38 cellular contexts compared by ENCODE assay signal in the genomic region with DNA sequence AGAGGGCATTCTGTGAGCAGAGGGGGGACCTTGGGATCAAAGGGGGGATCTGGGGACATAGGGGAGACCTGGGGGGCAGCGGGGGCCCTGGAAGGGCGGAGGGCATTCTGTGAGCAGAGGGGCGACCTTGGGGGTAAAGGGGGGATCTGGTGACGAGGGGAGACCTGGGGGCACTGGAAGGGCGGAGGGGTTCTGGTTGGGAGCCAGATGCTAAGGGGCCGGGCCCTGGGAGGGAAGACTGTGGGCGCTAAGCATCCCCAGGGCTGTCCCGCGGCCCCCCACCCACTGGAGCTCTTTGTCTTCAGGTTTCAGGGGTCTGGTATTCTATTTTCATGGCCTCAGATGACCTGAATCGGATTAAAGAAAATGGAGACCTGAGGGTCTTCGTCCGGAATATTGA. TPM values are rescaled to one million over a fixed set of nuclear protein-coding genes. Genes with fewer than 3 reads are reported as not detected.
"Had no signal": no experiment of that assay in that cellular context is flagged by ENCODE, and none has a peak within 500 bp of the region (broad histone marks: within the 10 kb centered on the region; RNA-seq: fewer than 3 reads in every experiment).

No MANE protein-coding gene starts in this region.

- H3K4me1 Mint-ChIP-seq: activated CD4-positive, alpha-beta T cell treated with anti-CD3 and anti-CD28 coated beads for 36 hours; activated CD4-positive, alpha-beta T cell treated with anti-CD3 and anti-CD28 coated beads, Interleukin-2, amount 10 ng/mL, durations not matched to agents 24 days and 14 days; activated CD8-positive, alpha-beta memory T cell treated with anti-CD3 and anti-CD28 coated beads, Interleukin-2, amount 10 ng/mL, durations not matched to agents 7 days and 5 days; activated naive CD4-positive, alpha-beta T cell treated with anti-CD3 and anti-CD28 coated beads, Interleukin-2, amount 50 U/mL, for 24 hours; activated naive CD8-positive, alpha-beta T cell treated with anti-CD3 and anti-CD28 coated beads for 36 hours; activated naive CD8-positive, alpha-beta T cell treated with anti-CD3 and anti-CD28 coated beads, Interleukin-2, amount 50 U/mL, for 24 hours had no signal

- DNase-seq: activated CD4-positive, alpha-beta T cell treated with anti-CD3 and anti-CD28 coated beads for 36 hours; activated CD4-positive, alpha-beta T cell treated with anti-CD3 and anti-CD28 coated beads, Interleukin-2, amount 10 ng/mL, durations not matched to agents 24 days and 14 days; activated CD4-positive, alpha-beta T cell treated with anti-CD3 and anti-CD28 coated beads, Interleukin-2, amount 50 U/mL, for 4 hours; activated CD4-positive, CD25-positive, alpha-beta regulatory T cell; activated CD4-positive, CD25-positive, alpha-beta regulatory T cell treated with anti-CD3 and anti-CD28 coated beads, Interleukin-2, amount 50 U/mL, for 72 hours; activated CD8-positive, alpha-beta memory T cell treated with anti-CD3 and anti-CD28 coated beads, Interleukin-2, amount 10 ng/mL, durations not matched to agents 7 days and 5 days; activated CD8-positive, alpha-beta memory T cell treated with anti-CD3 and anti-CD28 coated beads, Interleukin-2, amount 50 U/mL, for 4 hours; activated CD8-positive, alpha-beta T cell treated with anti-CD3 and anti-CD28 coated beads, Interleukin-2, amount 10 ng/mL, durations not matched to agents 7 days and 5 days; activated effector memory CD4-positive, alpha-beta T cell treated with anti-CD3 and anti-CD28 coated beads, Interleukin-2, amount 50 U/mL, for 16 hours; activated naive CD4-positive, alpha-beta T cell treated with anti-CD3 and anti-CD28 coated beads for 36 hours; activated naive CD8-positive, alpha-beta T cell treated with anti-CD3 and anti-CD28 coated beads for 36 hours; activated naive CD8-positive, alpha-beta T cell treated with anti-CD3 and anti-CD28 coated beads, Interleukin-2, amount 50 U/mL, for 24 hours; activated T-cell treated with anti-CD3 and anti-CD28 coated beads, Interleukin-2, amount 50 U/mL, for 1 hour; activated T-cell treated with anti-CD3 and anti-CD28 coated beads, Interleukin-2, amount 50 U/mL, for 48 hours; adrenal gland; amygdala; aorta; body of pancreas; central memory CD4-positive, alpha-beta T cell; cerebellar nuclear complex; colonic mucosa; effector CD8-positive, alpha-beta T cell; esophagus squamous epithelium; foreskin melanocyte; T-helper 2 cell had no signal

- H3K4me3 Mint-ChIP-seq: activated CD4-positive, alpha-beta T cell treated with anti-CD3 and anti-CD28 coated beads for 36 hours; activated CD4-positive, alpha-beta T cell treated with anti-CD3 and anti-CD28 coated beads, Interleukin-2, amount 10 ng/mL, durations not matched to agents 24 days and 14 days; activated CD8-positive, alpha-beta memory T cell treated with anti-CD3 and anti-CD28 coated beads, Interleukin-2, amount 10 ng/mL, durations not matched to agents 7 days and 5 days; activated CD8-positive, alpha-beta T cell treated with anti-CD3 and anti-CD28 coated beads, Interleukin-2, amount 10 ng/mL, durations not matched to agents 7 days and 5 days; activated naive CD4-positive, alpha-beta T cell treated with anti-CD3 and anti-CD28 coated beads for 36 hours; activated naive CD4-positive, alpha-beta T cell treated with anti-CD3 and anti-CD28 coated beads, Interleukin-2, amount 50 U/mL, for 24 hours; activated naive CD8-positive, alpha-beta T cell treated with anti-CD3 and anti-CD28 coated beads for 36 hours; activated naive CD8-positive, alpha-beta T cell treated with anti-CD3 and anti-CD28 coated beads, Interleukin-2, amount 50 U/mL, for 24 hours; activated T-helper 1 cell treated with anti-CD3 and anti-CD28 coated beads, Interleukin-12 subunit alpha, Interleukin-12 subunit beta, Interleukin-2, Interleukin-4 antibody, amounts not matched to agents 30 ng/mL and 10 ng/mL and 1 ng/mL, durations not matched to agents 14 hours and 24 hours and 36 hours had no signal

- H3K4me1 ChIP-seq: adrenal gland, body of pancreas, colonic mucosa, esophagus squamous epithelium, gastroesophageal sphincter had no signal

- H3K36me3 Mint-ChIP-seq: activated CD8-positive, alpha-beta memory T cell treated with anti-CD3 and anti-CD28 coated beads, Interleukin-2, amount 10 ng/mL, durations not matched to agents 7 days and 5 days; activated naive CD4-positive, alpha-beta T cell treated with anti-CD3 and anti-CD28 coated beads, Interleukin-2, amount 50 U/mL, for 24 hours; activated naive CD8-positive, alpha-beta T cell treated with anti-CD3 and anti-CD28 coated beads for 36 hours had no signal

- H3K27ac Mint-ChIP-seq: activated CD4-positive, alpha-beta T cell treated with anti-CD3 and anti-CD28 coated beads for 36 hours; activated CD4-positive, alpha-beta T cell treated with anti-CD3 and anti-CD28 coated beads, Interleukin-2, amount 10 ng/mL, durations not matched to agents 24 days and 14 days; activated CD8-positive, alpha-beta memory T cell treated with anti-CD3 and anti-CD28 coated beads, Interleukin-2, amount 10 ng/mL, durations not matched to agents 7 days and 5 days; activated CD8-positive, alpha-beta T cell treated with anti-CD3 and anti-CD28 coated beads, Interleukin-2, amount 10 ng/mL, durations not matched to agents 7 days and 5 days; activated naive CD4-positive, alpha-beta T cell treated with anti-CD3 and anti-CD28 coated beads for 36 hours; activated naive CD4-positive, alpha-beta T cell treated with anti-CD3 and anti-CD28 coated beads, Interleukin-2, amount 50 U/mL, for 24 hours; activated naive CD8-positive, alpha-beta T cell treated with anti-CD3 and anti-CD28 coated beads for 36 hours; activated naive CD8-positive, alpha-beta T cell treated with anti-CD3 and anti-CD28 coated beads, Interleukin-2, amount 50 U/mL, for 24 hours; activated T-helper 1 cell treated with anti-CD3 and anti-CD28 coated beads, Interleukin-12 subunit alpha, Interleukin-12 subunit beta, Interleukin-2, Interleukin-4 antibody, amounts not matched to agents 30 ng/mL and 10 ng/mL and 1 ng/mL, durations not matched to agents 14 hours and 24 hours and 36 hours; activated T-helper 2 cell treated with anti-CD3 and anti-CD28 coated beads, Interferon-gamma antibody, Interleukin-2, Interleukin-4, amounts not matched to agents 10 μg/mL and 5 μg/mL and 100 μg/mL, durations not matched to agents 14 hours and 24 hours and 36 hours had no signal

- ATAC-seq: activated CD4-positive, alpha-beta T cell treated with anti-CD3 and anti-CD28 coated beads for 36 hours; activated CD8-positive, alpha-beta memory T cell treated with anti-CD3 and anti-CD28 coated beads, Interleukin-2, amount 10 ng/mL, durations not matched to agents 7 days and 5 days; activated CD8-positive, alpha-beta T cell treated with anti-CD3 and anti-CD28 coated beads, Interleukin-2, amount 10 ng/mL, durations not matched to agents 7 days and 5 days; activated naive CD8-positive, alpha-beta T cell treated with anti-CD3 and anti-CD28 coated beads, Interleukin-2, amount 50 U/mL, for 24 hours; body of pancreas; gastroesophageal sphincter had no signal

- H3K4me3 ChIP-seq: adrenal gland, body of pancreas, colonic mucosa, esophagus squamous epithelium, gastroesophageal sphincter had no signal

- H3K27me3 Mint-ChIP-seq: activated CD4-positive, alpha-beta T cell treated with anti-CD3 and anti-CD28 coated beads, Interleukin-2, amount 10 ng/mL, durations not matched to agents 24 days and 14 days; activated CD8-positive, alpha-beta memory T cell treated with anti-CD3 and anti-CD28 coated beads, Interleukin-2, amount 10 ng/mL, durations not matched to agents 7 days and 5 days; activated naive CD4-positive, alpha-beta T cell treated with anti-CD3 and anti-CD28 coated beads, Interleukin-2, amount 50 U/mL, for 24 hours; activated naive CD8-positive, alpha-beta T cell treated with anti-CD3 and anti-CD28 coated beads for 36 hours; activated naive CD8-positive, alpha-beta T cell treated with anti-CD3 and anti-CD28 coated beads, Interleukin-2, amount 50 U/mL, for 24 hours had no signal

- H3K27ac ChIP-seq: adrenal gland, body of pancreas, colonic mucosa, epithelial cell of prostate, esophagus squamous epithelium, gastroesophageal sphincter had no signal

- H3K36me3 ChIP-seq: adrenal gland, colonic mucosa, esophagus squamous epithelium, gastroesophageal sphincter had no signal

- H3K27me3 ChIP-seq: adrenal gland, body of pancreas, colonic mucosa had no signal

- H3K9me3 ChIP-seq: adrenal gland, colonic mucosa, esophagus squamous epithelium, gastroesophageal sphincter had no signal

- H3K9me3 Mint-ChIP-seq: activated CD4-positive, alpha-beta T cell treated with anti-CD3 and anti-CD28 coated beads, Interleukin-2, amount 10 ng/mL, durations not matched to agents 24 days and 14 days; activated naive CD4-positive, alpha-beta T cell treated with anti-CD3 and anti-CD28 coated beads for 36 hours; activated naive CD4-positive, alpha-beta T cell treated with anti-CD3 and anti-CD28 coated beads, Interleukin-2, amount 50 U/mL, for 24 hours; activated naive CD8-positive, alpha-beta T cell treated with anti-CD3 and anti-CD28 coated beads for 36 hours; activated naive CD8-positive, alpha-beta T cell treated with anti-CD3 and anti-CD28 coated beads, Interleukin-2, amount 50 U/mL, for 24 hours; activated T-helper 1 cell treated with anti-CD3 and anti-CD28 coated beads, Interleukin-12 subunit alpha, Interleukin-12 subunit beta, Interleukin-2, Interleukin-4 antibody, amounts not matched to agents 30 ng/mL and 10 ng/mL and 1 ng/mL, durations not matched to agents 14 hours and 24 hours and 36 hours; activated T-helper 2 cell treated with anti-CD3 and anti-CD28 coated beads, Interferon-gamma antibody, Interleukin-2, Interleukin-4, amounts not matched to agents 10 μg/mL and 5 μg/mL and 100 μg/mL, durations not matched to agents 14 hours and 24 hours and 36 hours had no signal

RNA-seq across cellular contexts. Expression of a gene that starts 0.7 kb away (rescaled TPM):
- total RNA-seq: activated CD4-positive, alpha-beta T cell treated with anti-CD3 and anti-CD28 coated beads for 36 hours; activated CD4-positive, alpha-beta T cell treated with anti-CD3 and anti-CD28 coated beads, Interleukin-2, amount 10 ng/mL, durations not matched to agents 24 days and 14 days; activated CD8-positive, alpha-beta memory T cell treated with anti-CD3 and anti-CD28 coated beads for 36 hours; activated CD8-positive, alpha-beta memory T cell treated with anti-CD3 and anti-CD28 coated beads, Interleukin-2, amount 10 ng/mL, durations not matched to agents 7 days and 5 days; activated CD8-positive, alpha-beta T cell treated with anti-CD3 and anti-CD28 coated beads, Interleukin-2, amount 10 ng/mL, durations not matched to agents 7 days and 5 days; activated naive CD4-positive, alpha-beta T cell treated with anti-CD3 and anti-CD28 coated beads for 36 hours; activated naive CD8-positive, alpha-beta T cell treated with anti-CD3 and anti-CD28 coated beads for 36 hours; activated T-helper 1 cell treated with anti-CD3 and anti-CD28 coated beads, Interleukin-12 subunit alpha, Interleukin-12 subunit beta, Interleukin-2, Interleukin-4 antibody, amounts not matched to agents 30 ng/mL and 10 ng/mL and 1 ng/mL, durations not matched to agents 14 hours and 24 hours and 36 hours; activated T-helper 2 cell treated with anti-CD3 and anti-CD28 coated beads, Interferon-gamma antibody, Interleukin-2, Interleukin-4, amounts not matched to agents 10 μg/mL and 5 μg/mL and 100 μg/mL, durations not matched to agents 14 hours and 24 hours and 36 hours; adrenal gland; aorta; body of pancreas; colonic mucosa; dermis microvascular lymphatic vessel endothelial cell; endothelial cell of umbilical vein; esophagus squamous epithelium; fibroblast of lung; fibroblast of villous mesenchyme; gastroesophageal sphincter; glomerular endothelial cell; T-helper 1 cell treated with Interleukin-12 subunit alpha and Interleukin-12 subunit beta and Interleukin-4 antibody, amounts not matched to agents 30 ng/mL and 1 ng/mL, for 36 hours had no signal
- polyA plus RNA-seq: adrenal gland, aorta, endothelial cell of umbilical vein, esophagus, fibroblast of lung had no signal

RNA-seq across cellular contexts. Expression of a gene that starts 24.5 kb away (rescaled TPM):
- total RNA-seq: activated CD4-positive, alpha-beta T cell treated with anti-CD3 and anti-CD28 coated beads for 36 hours; activated CD4-positive, alpha-beta T cell treated with anti-CD3 and anti-CD28 coated beads, Interleukin-2, amount 10 ng/mL, durations not matched to agents 24 days and 14 days; activated CD8-positive, alpha-beta memory T cell treated with anti-CD3 and anti-CD28 coated beads for 36 hours; activated CD8-positive, alpha-beta memory T cell treated with anti-CD3 and anti-CD28 coated beads, Interleukin-2, amount 10 ng/mL, durations not matched to agents 7 days and 5 days; activated CD8-positive, alpha-beta T cell treated with anti-CD3 and anti-CD28 coated beads, Interleukin-2, amount 10 ng/mL, durations not matched to agents 7 days and 5 days; activated naive CD4-positive, alpha-beta T cell treated with anti-CD3 and anti-CD28 coated beads for 36 hours; activated naive CD8-positive, alpha-beta T cell treated with anti-CD3 and anti-CD28 coated beads for 36 hours; activated T-helper 1 cell treated with anti-CD3 and anti-CD28 coated beads, Interleukin-12 subunit alpha, Interleukin-12 subunit beta, Interleukin-2, Interleukin-4 antibody, amounts not matched to agents 30 ng/mL and 10 ng/mL and 1 ng/mL, durations not matched to agents 14 hours and 24 hours and 36 hours; activated T-helper 2 cell treated with anti-CD3 and anti-CD28 coated beads, Interferon-gamma antibody, Interleukin-2, Interleukin-4, amounts not matched to agents 10 μg/mL and 5 μg/mL and 100 μg/mL, durations not matched to agents 14 hours and 24 hours and 36 hours; adrenal gland; aorta; body of pancreas; colonic mucosa; dermis microvascular lymphatic vessel endothelial cell; endothelial cell of umbilical vein; esophagus squamous epithelium; fibroblast of lung; fibroblast of villous mesenchyme; gastroesophageal sphincter; glomerular endothelial cell; T-helper 1 cell treated with Interleukin-12 subunit alpha and Interleukin-12 subunit beta and Interleukin-4 antibody, amounts not matched to agents 30 ng/mL and 1 ng/mL, for 36 hours had no signal
- polyA plus RNA-seq: adrenal gland, aorta, endothelial cell of umbilical vein, esophagus, fibroblast of lung had no signal

RNA-seq across cellular contexts. Expression of a gene that starts 35.4 kb away (rescaled TPM):
- total RNA-seq: activated CD4-positive, alpha-beta T cell treated with anti-CD3 and anti-CD28 coated beads for 36 hours; activated CD4-positive, alpha-beta T cell treated with anti-CD3 and anti-CD28 coated beads, Interleukin-2, amount 10 ng/mL, durations not matched to agents 24 days and 14 days; activated CD8-positive, alpha-beta memory T cell treated with anti-CD3 and anti-CD28 coated beads for 36 hours; activated CD8-positive, alpha-beta memory T cell treated with anti-CD3 and anti-CD28 coated beads, Interleukin-2, amount 10 ng/mL, durations not matched to agents 7 days and 5 days; activated CD8-positive, alpha-beta T cell treated with anti-CD3 and anti-CD28 coated beads, Interleukin-2, amount 10 ng/mL, durations not matched to agents 7 days and 5 days; activated naive CD4-positive, alpha-beta T cell treated with anti-CD3 and anti-CD28 coated beads for 36 hours; activated naive CD8-positive, alpha-beta T cell treated with anti-CD3 and anti-CD28 coated beads for 36 hours; activated T-helper 1 cell treated with anti-CD3 and anti-CD28 coated beads, Interleukin-12 subunit alpha, Interleukin-12 subunit beta, Interleukin-2, Interleukin-4 antibody, amounts not matched to agents 30 ng/mL and 10 ng/mL and 1 ng/mL, durations not matched to agents 14 hours and 24 hours and 36 hours; activated T-helper 2 cell treated with anti-CD3 and anti-CD28 coated beads, Interferon-gamma antibody, Interleukin-2, Interleukin-4, amounts not matched to agents 10 μg/mL and 5 μg/mL and 100 μg/mL, durations not matched to agents 14 hours and 24 hours and 36 hours; adrenal gland; aorta; body of pancreas; colonic mucosa; endothelial cell of umbilical vein; esophagus squamous epithelium; fibroblast of lung; fibroblast of villous mesenchyme; gastroesophageal sphincter; glomerular endothelial cell; T-helper 1 cell treated with Interleukin-12 subunit alpha and Interleukin-12 subunit beta and Interleukin-4 antibody, amounts not matched to agents 30 ng/mL and 1 ng/mL, for 36 hours had no signal
- polyA plus RNA-seq: adrenal gland, aorta, endothelial cell of umbilical vein, esophagus, fibroblast of lung had no signal

RNA-seq across cellular contexts. Expression of a gene that starts 38.1 kb away (rescaled TPM):
- total RNA-seq: activated CD4-positive, alpha-beta T cell treated with anti-CD3 and anti-CD28 coated beads for 36 hours; activated CD4-positive, alpha-beta T cell treated with anti-CD3 and anti-CD28 coated beads, Interleukin-2, amount 10 ng/mL, durations not matched to agents 24 days and 14 days; activated CD8-positive, alpha-beta memory T cell treated with anti-CD3 and anti-CD28 coated beads for 36 hours; activated CD8-positive, alpha-beta memory T cell treated with anti-CD3 and anti-CD28 coated beads, Interleukin-2, amount 10 ng/mL, durations not matched to agents 7 days and 5 days; activated CD8-positive, alpha-beta T cell treated with anti-CD3 and anti-CD28 coated beads, Interleukin-2, amount 10 ng/mL, durations not matched to agents 7 days and 5 days; activated naive CD4-positive, alpha-beta T cell treated with anti-CD3 and anti-CD28 coated beads for 36 hours; activated naive CD8-positive, alpha-beta T cell treated with anti-CD3 and anti-CD28 coated beads for 36 hours; activated T-helper 1 cell treated with anti-CD3 and anti-CD28 coated beads, Interleukin-12 subunit alpha, Interleukin-12 subunit beta, Interleukin-2, Interleukin-4 antibody, amounts not matched to agents 30 ng/mL and 10 ng/mL and 1 ng/mL, durations not matched to agents 14 hours and 24 hours and 36 hours; activated T-helper 2 cell treated with anti-CD3 and anti-CD28 coated beads, Interferon-gamma antibody, Interleukin-2, Interleukin-4, amounts not matched to agents 10 μg/mL and 5 μg/mL and 100 μg/mL, durations not matched to agents 14 hours and 24 hours and 36 hours; dermis microvascular lymphatic vessel endothelial cell; endothelial cell of umbilical vein; fibroblast of lung; fibroblast of villous mesenchyme; glomerular endothelial cell; T-helper 1 cell treated with Interleukin-12 subunit alpha and Interleukin-12 subunit beta and Interleukin-4 antibody, amounts not matched to agents 30 ng/mL and 1 ng/mL, for 36 hours had no signal
- polyA plus RNA-seq: aorta, endothelial cell of umbilical vein, fibroblast of lung had no signal
